12 cellular contexts compared by ENCODE assay signal in the genomic region with DNA sequence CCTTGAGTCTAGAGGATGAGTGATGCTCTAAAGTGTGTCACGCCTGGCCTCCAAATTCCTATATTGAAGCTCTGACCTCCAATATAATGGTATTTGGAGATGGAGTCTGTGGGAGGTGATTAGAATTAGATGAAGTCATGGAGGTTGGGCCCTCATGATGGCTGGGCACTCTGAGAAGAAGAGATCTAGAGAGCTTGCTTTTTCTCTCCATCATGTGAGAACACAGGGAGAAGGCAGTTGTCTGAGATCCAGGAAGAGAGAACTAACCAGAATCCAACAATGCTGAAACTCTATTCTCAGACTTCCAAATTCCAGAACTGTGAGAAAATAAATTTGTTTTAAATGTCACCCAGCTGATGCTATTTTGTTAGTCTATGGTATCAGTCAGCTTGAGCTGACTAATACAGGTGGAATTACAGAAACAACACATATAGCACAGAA. TPM values are rescaled to one million over a fixed set of nuclear protein-coding genes. Genes with fewer than 3 reads are reported as not detected.
DNase-seq lines count a peak whose midpoint lies in the region; ATAC-seq, FAIRE-seq and TF ChIP-seq lines count a peak whose summit lies in the region.
"Had no signal": no experiment of that assay in that cellular context is flagged by ENCODE, and none has a peak within 500 bp of the region (broad histone marks: within the 10 kb centered on the region; RNA-seq: fewer than 3 reads in every experiment).

No MANE protein-coding gene starts in this region.

- peak overlapping the region; percentile 51 for H3K4me2 ChIP-seq in A549

- no peaks in the 10 kb centered on the region for H3K9me3 ChIP-seq in A549

- CTCF ChIA-PET in A549 (lab: Yijun Ruan, JAX), result interaction anchor here (0.7 to 7.0 kb wide), 6 partner anchors 10 to 89 kb away, joined by 3 to 42 read pairs (median 4); a partner anchor contains a TSS

- no peak for TF ChIP-seq CTCF in A549 (IDR thresholded peaks at IDR 0.05)

- FAIRE-seq in A549 (lab: Jason Lieb, UNC) (no peak), GM19239 (lab: Jason Lieb, UNC) (no peak)

- TF ChIP-seq RAD21 in A549 (conservative IDR thresholded peaks at IDR 0.05 in 1 of 2, IDR thresholded peaks at IDR 0.05 in 1 of 2), result no peak

- DNase-seq in A549 (ENCODE audit: low read depth in 1 of 2, low spot score in 1 of 2), result no peak
- peak; percentile 68 for DNase-seq in GM04503 (ENCODE audit: low read depth)
- peak; percentile 67 for DNase-seq in kidney tubule cell (ENCODE audit: low spot score)
- no peak for DNase-seq in GM19239 (ENCODE audit: insufficient read length, low spot score)
- DNase-seq: activated T-cell treated with anti-CD3 and anti-CD28 coated beads for 4 hours; Calu3; stimulated activated CD4-positive, alpha-beta T cell treated with anti-CD3 and anti-CD28 coated beads, Interleukin-4, amount 100 ng/mL, for 1 hour; substantia nigra had no signal

- peaks cover 33% of the 10 kb centered on the region for H3K4me1 ChIP-seq in A549

- peak overlapping the region in 1 of 2 experiments; percentile 45; a peak in 3 of 6 replicates for H3K27ac ChIP-seq in A549
- peak overlapping the region; percentile 48 for H3K27ac ChIP-seq in angular gyrus (ENCODE audit: low read depth, low read length)

- 85% methylated on average over 1 of the region's 1 CpG for WGBS in A549 (ENCODE audit: missing lambda C conversion rate)

- no peak overlapping the region for H3K4me3 ChIP-seq in A549

- TF ChIP-seq POLR2A in A549 (IDR thresholded peaks at IDR 0.05; ENCODE audit: low read length), result no peak

- TF ChIP-seq EP300 in A549 (IDR thresholded peaks at IDR 0.05), result no peak

- POLR2A ChIA-PET in A549 (lab: Yijun Ruan, JAX), result no interaction called here

- peak; percentile 38 to 50; a peak in 5 of 6 replicates for ATAC-seq in A549
- no peak for ATAC-seq in GM21367 (IDR thresholded peaks at IDR 0.05; ENCODE audit: unreplicated experiment)
- ATAC-seq in HG03442 (IDR thresholded peaks at IDR 0.05; ENCODE audit: unreplicated experiment), result no peak
- ATAC-seq in activated CD4-positive, CD25-positive, alpha-beta regulatory T cell treated with anti-CD3 and anti-CD28 coated beads, Interleukin-2, amount 50 U/mL, for 24 hours, result no peak

TF ChIP-seq in A549, 52 proteins besides CTCF, POLR2A, EP300 and RAD21:
- TF ChIP-seq ESRRA (IDR thresholded peaks at IDR 0.05; ENCODE audit: borderline replicate concordance, low read length), result no peak
- TF ChIP-seq, protein P1, sequence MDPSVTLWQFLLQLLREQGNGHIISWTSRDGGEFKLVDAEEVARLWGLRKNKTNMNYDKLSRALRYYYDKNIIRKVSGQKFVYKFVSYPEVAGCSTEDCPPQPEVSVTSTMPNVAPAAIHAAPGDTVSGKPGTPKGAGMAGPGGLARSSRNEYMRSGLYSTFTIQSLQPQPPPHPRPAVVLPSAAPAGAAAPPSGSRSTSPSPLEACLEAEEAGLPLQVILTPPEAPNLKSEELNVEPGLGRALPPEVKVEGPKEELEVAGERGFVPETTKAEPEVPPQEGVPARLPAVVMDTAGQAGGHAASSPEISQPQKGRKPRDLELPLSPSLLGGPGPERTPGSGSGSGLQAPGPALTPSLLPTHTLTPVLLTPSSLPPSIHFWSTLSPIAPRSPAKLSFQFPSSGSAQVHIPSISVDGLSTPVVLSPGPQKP (IDR thresholded peaks at IDR 0.05; ENCODE audit: low read depth, low read length), result no peak
- TF ChIP-seq JUN (IDR thresholded peaks at IDR 0.05), result no peak
- no peak for TF ChIP-seq HOXA7 (CRISPR knock-in tag; IDR thresholded peaks at IDR 0.05)
- no peak for TF ChIP-seq FOXS1 (CRISPR knock-in tag; IDR thresholded peaks at IDR 0.05)
- TF ChIP-seq, protein P2, sequence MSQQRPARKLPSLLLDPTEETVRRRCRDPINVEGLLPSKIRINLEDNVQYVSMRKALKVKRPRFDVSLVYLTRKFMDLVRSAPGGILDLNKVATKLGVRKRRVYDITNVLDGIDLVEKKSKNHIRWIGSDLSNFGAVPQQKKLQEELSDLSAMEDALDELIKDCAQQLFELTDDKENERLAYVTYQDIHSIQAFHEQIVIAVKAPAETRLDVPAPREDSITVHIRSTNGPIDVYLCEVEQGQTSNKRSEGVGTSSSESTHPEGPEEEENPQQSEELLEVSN (IDR thresholded peaks at IDR 0.05; ENCODE audit: borderline replicate concordance, low read depth), result no peak
- no peak for TF ChIP-seq RFX5 (IDR thresholded peaks at IDR 0.05)
- no peak for TF ChIP-seq CBX8 (IDR thresholded peaks at IDR 0.05)

RNA-seq across cellular contexts. Expression of a gene that starts 15.1 kb away (rescaled TPM):
- polyA plus RNA-seq in A549 (2011; rRNA removed) (32.3 and 32.8 TPM in 2 replicates), A549 (2017; fragmentation: RNase III; extraction: RNeasy Plus Mini Kit Qiagen cat#74134 plus additional on column Dnase treatment) (22.3 to 23.1 TPM (median 22.5 TPM) in 3 replicates)
- 14.7 and 17.8 TPM in 2 replicates for polyA plus RNA-seq in A549 (2012; cell fraction: cytosol; rRNA removed)
- 30.8 and 34.8 TPM in 2 replicates for polyA plus RNA-seq in A549 (2012; cell fraction: nucleus; rRNA removed)
- 39.2 and 39.6 TPM in 2 replicates for polyA minus RNA-seq in A549 (2011; rRNA and poly(A)+ RNA removed)

Comparison
In these comparisons a context has a peak if more than half of its experiments do, and no peak if none do; other contexts are left out.
1. ATAC-seq: peak in A549 (2 of 2); none in GM21367 (single experiment), HG03442 (single experiment) and activated CD4-positive, CD25-positive, alpha-beta regulatory T cell treated with anti-CD3 and anti-CD28 coated beads, Interleukin-2, amount 50 U/mL, for 24 hours (0 of 2).
2. DNase-seq: peak in GM04503 (single experiment) and kidney tubule cell (single experiment); none in A549 (0 of 2) and GM19239 (single experiment).